In the genomic region with DNA sequence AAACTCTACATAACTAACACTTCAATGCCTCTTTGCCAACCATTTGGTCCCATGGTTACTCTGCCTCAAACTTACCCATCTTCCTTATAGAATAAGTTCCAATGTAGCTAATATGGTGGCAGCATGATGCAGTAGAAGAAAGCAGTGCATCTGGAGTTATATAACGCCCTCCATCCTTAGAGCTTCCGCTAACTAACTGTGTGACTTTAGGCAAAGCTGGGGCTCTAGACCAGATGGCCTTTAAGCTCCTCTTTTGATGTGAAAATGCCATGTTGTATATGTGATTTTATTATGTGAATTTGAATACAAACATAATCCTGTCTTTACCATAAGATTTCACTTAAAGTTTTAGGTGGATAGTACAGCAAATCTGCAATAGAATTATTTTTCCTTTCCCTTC, we compare ENCODE assay signal across 20 cellular contexts. TPM values are rescaled to one million over a fixed set of nuclear protein-coding genes. Genes with fewer than 3 reads are reported as not detected.
DNase-seq lines count a peak whose midpoint lies in the region; ATAC-seq and TF ChIP-seq lines count a peak whose summit lies in the region.
"Had no signal": no experiment of that assay in that cellular context is flagged by ENCODE, and none has a peak within 500 bp of the region (broad histone marks: within the 10 kb centered on the region; RNA-seq: fewer than 3 reads in every experiment).

No MANE protein-coding gene starts in this region.

- no peaks in the 10 kb centered on the region for H3K9me3 ChIP-seq in CD8-positive, alpha-beta memory T cell (ENCODE audit: low read length)
- no peaks in the 10 kb centered on the region for H3K9me3 ChIP-seq in T-helper 17 cell (ENCODE audit: control insufficient read depth, low read length, poor library complexity, severe bottlenecking)
- no peaks in the 10 kb centered on the region for H3K9me3 ChIP-seq in lower lobe of right lung
- H3K9me3 ChIP-seq: sigmoid colon had no signal

- H3K27me3 Mint-ChIP-seq in activated T-cell treated with anti-CD3 and anti-CD28 coated beads, Interleukin-2, amount 50 U/mL, for 24 hours = no peaks in the 10 kb centered on the region
- H3K27me3 Mint-ChIP-seq in CD8-positive, alpha-beta memory T cell = no peaks in the 10 kb centered on the region
- no peaks in the 10 kb centered on the region for H3K27me3 Mint-ChIP-seq in T-helper 17 cell
- no peaks in the 10 kb centered on the region for H3K27me3 Mint-ChIP-seq in stimulated activated naive B cell treated with anti-CD40 and anti-IgM and Interleukin-4, amounts not matched to agents 10 μg/mL and 1 μg/mL and 100 μg/mL, for 72 hours

- peaks cover 8% of the 10 kb centered on the region for H3K36me3 Mint-ChIP-seq in activated T-cell treated with anti-CD3 and anti-CD28 coated beads, Interleukin-2, amount 50 U/mL, for 24 hours (ENCODE audit: low read depth)
- peaks cover 6 to 53% (median 20%) of the 10 kb centered on the region in 3 donors for H3K36me3 Mint-ChIP-seq in CD8-positive, alpha-beta memory T cell
- peaks cover 10% of the 10 kb centered on the region for H3K36me3 Mint-ChIP-seq in T-helper 17 cell (ENCODE audit: low read depth)
- H3K36me3 Mint-ChIP-seq in stimulated activated naive B cell treated with anti-CD40 and anti-IgM and Interleukin-4, amounts not matched to agents 10 μg/mL and 1 μg/mL and 100 μg/mL, for 72 hours = no peaks in the 10 kb centered on the region

- peak overlapping the region; percentile 1 for H3K27ac Mint-ChIP-seq in activated T-cell treated with anti-CD3 and anti-CD28 coated beads, Interleukin-2, amount 50 U/mL, for 24 hours
- H3K27ac Mint-ChIP-seq in CD8-positive, alpha-beta memory T cell = peak overlapping the region; percentile 1 to 91 (median 76)
- H3K27ac Mint-ChIP-seq in T-helper 17 cell = peak overlapping the region; percentile 78
- no peak overlapping the region for H3K27ac Mint-ChIP-seq in stimulated activated naive B cell treated with anti-CD40 and anti-IgM and Interleukin-4, amounts not matched to agents 10 μg/mL and 1 μg/mL and 100 μg/mL, for 72 hours
- H3K27ac Mint-ChIP-seq: nephron had no signal

- intact Hi-C loops in lower lobe of right lung (cut with DNase I) = no loop called here

- ATAC-seq in T-helper 17 cell (no peak), lower lobe of right lung (no peak)
- no peak for ATAC-seq in stimulated activated naive B cell treated with anti-CD40 and anti-IgM and Interleukin-4, amounts not matched to agents 10 μg/mL and 1 μg/mL and 100 μg/mL, for 72 hours (replicated peaks)
- ATAC-seq: activated CD4-positive, CD25-positive, alpha-beta regulatory T cell treated with anti-CD3 and anti-CD28 coated beads, Interleukin-2, amount 50 U/mL, for 24 hours had no signal

- no peaks in the 10 kb centered on the region for H3K36me3 ChIP-seq in CD8-positive, alpha-beta memory T cell (ENCODE audit: insufficient read depth, low read length)
- H3K36me3 ChIP-seq in lower lobe of right lung = no peaks in the 10 kb centered on the region
- H3K36me3 ChIP-seq: brain microvascular endothelial cell, sigmoid colon had no signal

- TF ChIP-seq CTCF in lower lobe of right lung (IDR thresholded peaks at IDR 0.05) = no peak

- DNase-seq in activated T-cell treated with anti-CD3 and anti-CD28 coated beads, Interleukin-2, amount 50 U/mL, for 24 hours = no peak
- no peak for DNase-seq in activated T-cell treated with anti-CD3 and anti-CD28 coated beads, Interleukin-2, amount 50 U/mL, for 48 hours
- DNase-seq in CD8-positive, alpha-beta memory T cell = no peak
- DNase-seq in T-helper 17 cell (no peak), cerebellar cortex (ENCODE audit: low spot score) (peak; percentile 52), lower lobe of right lung (no peak), NCI-H2107 treated with DMSO at 0.1 percent for 48 hours (lab: John Stamatoyannopoulos, UW; ENCODE audit: unreplicated experiment) (no peak)
- no peak for DNase-seq in stimulated activated naive B cell treated with anti-CD40 and anti-IgM and Interleukin-4, amounts not matched to agents 10 μg/mL and 1 μg/mL and 100 μg/mL, for 72 hours
- DNase-seq: brain microvascular endothelial cell, cortex of kidney, DND-41, IMR-90, left cardiac atrium, NCI-H1694 treated with DMSO at 0.1 percent for 48 hours, NCI-H774, sigmoid colon had no signal

- H3K4me3 ChIP-seq in CD8-positive, alpha-beta memory T cell (ENCODE audit: low read length) = no peak overlapping the region
- no peak overlapping the region for H3K4me3 ChIP-seq in lower lobe of right lung
- H3K4me3 ChIP-seq: sigmoid colon, SK-N-MC had no signal

- CTCF ChIA-PET in CD8-positive, alpha-beta memory T cell (lab: Charles Lee) = interaction anchor here (1.7 to 1.8 kb wide), 2 partner anchors 11 to 78 kb away, joined by 3 to 5 read pairs; no protein-coding TSS in a partner anchor

- no peaks in the 10 kb centered on the region for H3K27me3 ChIP-seq in CD8-positive, alpha-beta memory T cell (ENCODE audit: insufficient read depth, low read length, poor library complexity, severe bottlenecking)
- H3K27me3 ChIP-seq in lower lobe of right lung (ENCODE audit: low read depth) = no peaks in the 10 kb centered on the region
- H3K27me3 ChIP-seq: brain microvascular endothelial cell, sigmoid colon had no signal

- H3K4me1 Mint-ChIP-seq in activated T-cell treated with anti-CD3 and anti-CD28 coated beads, Interleukin-2, amount 50 U/mL, for 24 hours (ENCODE audit: low read depth) = peaks cover 66% of the 10 kb centered on the region
- H3K4me1 Mint-ChIP-seq in CD8-positive, alpha-beta memory T cell = peaks cover 56 to 71% (median 70%) of the 10 kb centered on the region in 3 donors
- H3K4me1 Mint-ChIP-seq in T-helper 17 cell = peaks cover 34% of the 10 kb centered on the region
- peaks cover 0 to 3% of the 10 kb centered on the region in 2 donors for H3K4me1 Mint-ChIP-seq in stimulated activated naive B cell treated with anti-CD40 and anti-IgM and Interleukin-4, amounts not matched to agents 10 μg/mL and 1 μg/mL and 100 μg/mL, for 72 hours
- H3K4me1 Mint-ChIP-seq: nephron had no signal

- POLR2A ChIA-PET in CD8-positive, alpha-beta memory T cell (lab: Charles Lee) = no interaction called here

- H3K4me1 ChIP-seq in CD8-positive, alpha-beta memory T cell (ENCODE audit: insufficient read depth, low read length) = peaks cover 10% of the 10 kb centered on the region
- no peaks in the 10 kb centered on the region for H3K4me1 ChIP-seq in lower lobe of right lung

- H3K9me3 Mint-ChIP-seq in activated T-cell treated with anti-CD3 and anti-CD28 coated beads, Interleukin-2, amount 50 U/mL, for 24 hours = no peaks in the 10 kb centered on the region
- no peaks in the 10 kb centered on the region for H3K9me3 Mint-ChIP-seq in CD8-positive, alpha-beta memory T cell
- no peaks in the 10 kb centered on the region for H3K9me3 Mint-ChIP-seq in stimulated activated naive B cell treated with anti-CD40 and anti-IgM and Interleukin-4, amounts not matched to agents 10 μg/mL and 1 μg/mL and 100 μg/mL, for 72 hours
- H3K9me3 Mint-ChIP-seq: nephron had no signal

- H3K27ac ChIP-seq in CD8-positive, alpha-beta memory T cell (ENCODE audit: low read depth, low read length) = no peak overlapping the region
- H3K27ac ChIP-seq in lower lobe of right lung = no peak overlapping the region
- H3K27ac ChIP-seq: brain microvascular endothelial cell, sigmoid colon, SK-N-MC had no signal

- peak overlapping the region; percentile 56 for H3K4me3 Mint-ChIP-seq in activated T-cell treated with anti-CD3 and anti-CD28 coated beads, Interleukin-2, amount 50 U/mL, for 24 hours
- peak overlapping the region; percentile 33 to 88 (median 72) for H3K4me3 Mint-ChIP-seq in CD8-positive, alpha-beta memory T cell
- H3K4me3 Mint-ChIP-seq in T-helper 17 cell = peak overlapping the region; percentile 45
- H3K4me3 Mint-ChIP-seq in stimulated activated naive B cell treated with anti-CD40 and anti-IgM and Interleukin-4, amounts not matched to agents 10 μg/mL and 1 μg/mL and 100 μg/mL, for 72 hours = no peak overlapping the region
- H3K4me3 Mint-ChIP-seq: nephron had no signal

RNA-seq across cellular contexts. Expression of a gene that starts 6.1 kb away (rescaled TPM):
- total RNA-seq in CD8-positive, alpha-beta memory T cell = 1 to 10 TPM; 4.5 to 5.0 TPM
- polyA plus RNA-seq in CD8-positive, alpha-beta memory T cell = 8.7 TPM
- 1 to 10 TPM; 7.5 to 9.1 TPM for total RNA-seq in T-helper 17 cell
- total RNA-seq in lower lobe of right lung = 0.47 TPM
- total RNA-seq: glomerular endothelial cell, IMR-90 had no signal
- polyA plus RNA-seq: IMR-90 had no signal

Comparison
In these comparisons a context has a peak if more than half of its experiments do, and no peak if none do; other contexts are left out.
1. H3K4me3 Mint-ChIP-seq: peak in activated T-cell treated with anti-CD3 and anti-CD28 coated beads, Interleukin-2, amount 50 U/mL, for 24 hours (single experiment), CD8-positive, alpha-beta memory T cell (7 of 7) and T-helper 17 cell (single experiment); none in stimulated activated naive B cell treated with anti-CD40 and anti-IgM and Interleukin-4, amounts not matched to agents 10 μg/mL and 1 μg/mL and 100 μg/mL, for 72 hours (0 of 2).